Comparison of ENCODE assay signal across 8 cellular contexts in genomic region chr22:21001601-21002325, GRCh38. TPM values are rescaled to one million over a fixed set of nuclear protein-coding genes. Genes with fewer than 3 reads are reported as not detected.
DNase-seq lines count a peak whose midpoint lies in the region; ATAC-seq and TF ChIP-seq lines count a peak whose summit lies in the region.

Gene THAP7 (minus strand): TSS chr22:21002118. CDS start chr22:21001911, 207 bp downstream.

- H3K4me2 ChIP-seq in PC-9: peak within 1 kb of the TSS; percentile 99

- H3K4me3 ChIP-seq in PC-9 (peak within 1 kb of the TSS; percentile 89), epithelial cell of proximal tubule (ENCODE audit: low read depth, low read length) (peak within 1 kb of the TSS; percentile 78), mucosa of rectum (ENCODE audit: low read length in 2 of 2) (peak within 1 kb of the TSS; percentile 91 to 93)

- peak; percentile 78 for ATAC-seq in GM21723 (IDR thresholded peaks at IDR 0.05; ENCODE audit: unreplicated experiment)

- in situ Hi-C loops in KBM-7 (cut with MboI; ENCODE audit: low pct_unique_long_range_greater_than_20kb, low sequenced_read_pairs): no loop called here

- H3K36me3 ChIP-seq in PC-9 (ENCODE audit: low read depth): no peaks in the 10 kb centered on the region
- H3K36me3 ChIP-seq in mucosa of rectum (ENCODE audit: control insufficient read depth in 2 of 2, insufficient read depth in 2 of 2, low read length in 2 of 2): peaks cover 8 to 26% of the 10 kb centered on the region in 2 donors

- H3K27ac ChIP-seq in PC-9 (peak within 1 kb of the TSS; percentile 89), mucosa of rectum (ENCODE audit: low read depth in 2 of 2, low read length in 2 of 2) (peak within 1 kb of the TSS; percentile 99)

- POLR2A ChIA-PET in PC-9 (lab: Charles Lee; ENCODE audit: unreplicated experiment): interaction anchor here (0.6 kb wide), 2 partner anchors 14 to 63 kb away, joined by 3 to 8 read pairs; no protein-coding TSS in a partner anchor

- H3K79me2 ChIP-seq in PC-9 (ENCODE audit: low read depth): peaks cover 27% of the 10 kb centered on the region

- DNase-seq in DMS53 treated with DMSO at 0.1 percent for 48 hours (lab: John Stamatoyannopoulos, UW; ENCODE audit: unreplicated experiment) (peak; percentile 60), KBM-7 (peak; percentile 95), PC-9 (peak; percentile 79 to 87), epithelial cell of proximal tubule (ENCODE audit: low read depth) (peak; percentile 48)
- DNase-seq in activated T-cell treated with anti-CD3 and anti-CD28 coated beads, Interleukin-2, amount 50 U/mL, for 1 hour: peak; percentile 97
- peak; percentile 92 to 96 for DNase-seq in stimulated activated CD8-positive, alpha-beta memory T cell treated with anti-CD3 and anti-CD28 coated beads, Interleukin-4, amount 100 ng/mL, for 4 hours (ENCODE audit: low read depth in 2 of 2, low spot score in 1 of 2)

- CTCF ChIA-PET in PC-9 (lab: Charles Lee): no interaction called here

- H3K9me2 ChIP-seq in PC-9 (ENCODE audit: insufficient read depth): no peaks in the 10 kb centered on the region

- peaks cover 8% of the 10 kb centered on the region; the same call in 1 of the 2 replicates for H3F3A ChIP-seq in PC-9 (ENCODE audit: insufficient read depth, low read depth)

- H3K4me1 ChIP-seq in PC-9 (replicated peaks; ENCODE audit: insufficient read depth) (peaks cover 8% of the 10 kb centered on the region), mucosa of rectum (ENCODE audit: control insufficient read depth in 2 of 2, insufficient read depth in 2 of 2, low read length in 2 of 2) (peaks cover 22 to 26% of the 10 kb centered on the region in 2 donors)

- no peak for TF ChIP-seq CTCF in PC-9 (conservative IDR thresholded peaks at IDR 0.05)
- TF ChIP-seq CTCF in epithelial cell of proximal tubule (conservative IDR thresholded peaks at IDR 0.05; ENCODE audit: low read depth, low read length): no peak

- H3K9ac ChIP-seq in mucosa of rectum (ENCODE audit: low read depth in 1 of 2, low read length in 2 of 2): peak within 1 kb of the TSS; percentile 90 to 91

- H3K27me3 ChIP-seq in PC-9 (ENCODE audit: insufficient read depth, low read depth): no peaks in the 10 kb centered on the region
- no peaks in the 10 kb centered on the region for H3K27me3 ChIP-seq in mucosa of rectum (ENCODE audit: control insufficient read depth in 2 of 2, insufficient read depth in 2 of 2, low read length in 2 of 2)

- no peaks in the 10 kb centered on the region for H4K20me1 ChIP-seq in PC-9 (ENCODE audit: insufficient read depth)

- H2AFZ ChIP-seq in PC-9: peak within 1 kb of the TSS; percentile 85

- intact Hi-C loops in PC-9 (cut with micrococcal nuclease; ENCODE audit: unreplicated experiment): loop anchor here (1.0 to 10.0 kb wide), 3 partner anchors 19 to 116 kb away; partner anchors contain the start of gene LZTR1

- H3K9me3 ChIP-seq in PC-9 (ENCODE audit: insufficient read depth, low read depth) (no peaks in the 10 kb centered on the region), mucosa of rectum (ENCODE audit: control insufficient read depth in 2 of 2, low read length in 2 of 2) (no peaks in the 10 kb centered on the region)

- BruUV-seq in PC-9 (replicated peaks; lab: Mats Ljungman, UMichigan): TSS peak; percentile 68

RNA-seq across cellular contexts. Expression of gene THAP7, which starts in this region (rescaled TPM):
- 16.4 and 17.0 TPM in 2 replicates for total RNA-seq in PC-9 (2021)
- 24.6 and 36.6 TPM in 2 replicates for total RNA-seq in epithelial cell of proximal tubule

Comparison
In these comparisons a context has a peak if more than half of its experiments do, and no peak if none do; other contexts are left out.
1. Peak in every context shown above with its lines: DNase-seq, ATAC-seq, H3K4me3 ChIP-seq and H3K27ac ChIP-seq.